Comparison of ENCODE assay signal across 13 cellular contexts in genomic region chr1:16324456-16324890, GRCh38. TPM values are rescaled to one million over a fixed set of nuclear protein-coding genes. Genes with fewer than 3 reads are reported as not detected.
DNase-seq lines count a peak whose midpoint lies in the region; ATAC-seq, FAIRE-seq and TF ChIP-seq lines count a peak whose summit lies in the region.
"Had no signal": no experiment of that assay in that cellular context is flagged by ENCODE, and none has a peak within 500 bp of the region (broad histone marks: within the 10 kb centered on the region; RNA-seq: fewer than 3 reads in every experiment).

No MANE protein-coding gene starts in this region.

- peak overlapping the region; percentile 56; the same call in 1 of the 2 replicates for H3K27ac Mint-ChIP-seq in HFFc6
- H3K27ac Mint-ChIP-seq: activated naive CD4-positive, alpha-beta T cell treated with anti-CD3 and anti-CD28 coated beads, Interleukin-2, amount 10 ng/mL, durations not matched to agents 7 days and 5 days had no signal

- H3K4me3 Mint-ChIP-seq in HFFc6: no peak overlapping the region
- H3K4me3 Mint-ChIP-seq: activated naive CD4-positive, alpha-beta T cell treated with anti-CD3 and anti-CD28 coated beads, Interleukin-2, amount 10 ng/mL, durations not matched to agents 7 days and 5 days had no signal

- BruUV-seq in GM12878 (replicated peaks; lab: Mats Ljungman, UMichigan): no TSS peak

- H3K27me3 Mint-ChIP-seq in HFFc6 (ENCODE audit: insufficient read depth): peaks cover 2% of the 10 kb centered on the region; the same call in 1 of the 2 replicates
- H3K27me3 Mint-ChIP-seq: activated naive CD4-positive, alpha-beta T cell treated with anti-CD3 and anti-CD28 coated beads, Interleukin-2, amount 10 ng/mL, durations not matched to agents 7 days and 5 days had no signal

- H3K4me1 ChIP-seq in GM12878 (ENCODE audit: control insufficient read depth, insufficient read depth, low read length): peaks cover 18% of the 10 kb centered on the region

- RAD21 ChIA-PET in GM12878 (lab: Charles Lee; ENCODE audit: unreplicated experiment): interaction anchor here (0.5 kb wide), 1 partner anchor 10 kb away, joined by 4 read pairs; no protein-coding TSS in a partner anchor

- TF ChIP-seq POLR2A in GM12878 (IDR thresholded peaks at IDR 0.05; ENCODE audit: low read depth, low read length): no peak

- peak; percentile 74 for DNase-seq in HFFc6
- DNase-seq in GM12878 (ENCODE audit: low read depth, low spot score): no peak
- DNase-seq in islet precursor cell: peak; percentile 79
- DNase-seq in activated effector memory CD4-positive, alpha-beta T cell treated with anti-CD3 and anti-CD28 coated beads, Interleukin-2, amount 50 U/mL, for 16 hours: no peak
- DNase-seq in activated naive CD4-positive, alpha-beta T cell treated with Interleukin-2 at 50 U/mL for 16 hours: no peak
- DNase-seq: activated naive CD4-positive, alpha-beta T cell treated with anti-CD3 and anti-CD28 coated beads, Interleukin-2, amount 10 ng/mL, durations not matched to agents 7 days and 5 days; COR-L47; Kasumi-1; stimulated activated CD4-positive, alpha-beta T cell treated with anti-CD3 and anti-CD28 coated beads, Interleukin-1b, Interleukin-23, amount 100 ng/mL, for 48 hours had no signal

- peaks cover 7% of the 10 kb centered on the region; the same call in 1 of the 2 replicates for H3K36me3 Mint-ChIP-seq in HFFc6 (ENCODE audit: low read depth)

- no peak overlapping the region for H3K4me2 ChIP-seq in GM12878 (ENCODE audit: control insufficient read depth, insufficient read depth)

- H3K9me3 ChIP-seq in GM12878 (replicated peaks; ENCODE audit: control insufficient read depth, insufficient read depth, low read length): no peaks in the 10 kb centered on the region; the same call in 2 of the 3 replicates

- ATAC-seq in GM12878 (no peak), GM19455 (IDR thresholded peaks at IDR 0.05; ENCODE audit: unreplicated experiment) (no peak), HG03354 (IDR thresholded peaks at IDR 0.05; ENCODE audit: poor library complexity, severe bottlenecking, unreplicated experiment) (no peak)

- no peak overlapping the region for H3K4me3 ChIP-seq in GM12878

- WGBS in GM12878 (ENCODE audit: insufficient coverage, insufficient replicate concordance, low lambda C conversion rate, missing lambda C conversion rate): 96% methylated on average over 6 of the region's 6 CpGs

- H3K4me1 Mint-ChIP-seq in HFFc6 (ENCODE audit: low read depth): peaks cover 28% of the 10 kb centered on the region

- no peaks in the 10 kb centered on the region for H3K9me3 Mint-ChIP-seq in HFFc6
- H3K9me3 Mint-ChIP-seq: activated naive CD4-positive, alpha-beta T cell treated with anti-CD3 and anti-CD28 coated beads, Interleukin-2, amount 10 ng/mL, durations not matched to agents 7 days and 5 days had no signal

- intact Hi-C loops in GM12878 (cut with micrococcal nuclease; ENCODE audit: unreplicated experiment): no loop called here

- H4K20me1 ChIP-seq in GM12878 (ENCODE audit: control insufficient read depth, insufficient read depth): no peaks in the 10 kb centered on the region

- no peak overlapping the region for H3K27ac ChIP-seq in GM12878 (ENCODE audit: control insufficient read depth, insufficient read depth)

- POLR2A ChIA-PET in GM12878 (lab: Charles Lee): interaction anchor here (0.6 to 1.4 kb wide), 2 partner anchors 16 to 28 kb away, joined by 4 to 7 read pairs; partner anchors contain the start of gene FBXO42

- H2AFZ ChIP-seq in GM12878 (ENCODE audit: control insufficient read depth, low read depth, low read length): no peak overlapping the region

- no peaks in the 10 kb centered on the region; a peak in 1 of 4 replicates for H3K36me3 ChIP-seq in GM12878 (ENCODE audit: control insufficient read depth in 2 of 2, insufficient read depth in 2 of 2, low read length in 1 of 2)

- H3K27me3 ChIP-seq in GM12878 (replicated peaks in 1 of 2; ENCODE audit: control insufficient read depth in 2 of 2, insufficient read depth in 2 of 2, low read length in 1 of 2): no peaks in the 10 kb centered on the region

- no peak overlapping the region for H3K9ac ChIP-seq in GM12878 (ENCODE audit: control insufficient read depth, insufficient read depth, low read length)

- in situ Hi-C loops in GM12878 (cut with MboI): no loop called here

- CTCF ChIA-PET in GM12878 (lab: Yijun Ruan, JAX): interaction anchor here (0.6 kb wide), 1 partner anchor 526 kb away, joined by 3 read pairs; no protein-coding TSS in a partner anchor

- peaks cover 10% of the 10 kb centered on the region for H3K79me2 ChIP-seq in GM12878 (ENCODE audit: control insufficient read depth, insufficient read depth, low read length)

- no peak for TF ChIP-seq RAD21 in GM12878 (IDR thresholded peaks at IDR 0.05; ENCODE audit: insufficient read depth, low read depth, low read length)

- SMC1A ChIA-PET in GM12878 (lab: Charles Lee; ENCODE audit: uncharacterized antibody, unreplicated experiment): interaction anchor here (1.3 kb wide), 1 partner anchor 11 kb away, joined by 3 read pairs; no protein-coding TSS in a partner anchor

- FAIRE-seq in A204.1 (lab: Jason Lieb, UNC): peak; percentile 73
- no peak for FAIRE-seq in GM12878 (lab: Jason Lieb, UNC)
- FAIRE-seq: islet of Langerhans had no signal

- TF ChIP-seq EP300 in GM12878 (IDR thresholded peaks at IDR 0.05; ENCODE audit: borderline replicate concordance in 1 of 2, control insufficient read depth in 1 of 2, low read depth in 2 of 2, low read length in 2 of 2): no peak

- TF ChIP-seq CTCF in HFFc6 (IDR thresholded peaks at IDR 0.05) (no peak), GM12878 (IDR thresholded peaks at IDR 0.05 in 2 of 3, conservative IDR thresholded peaks at IDR 0.05 in 1 of 3; ENCODE audit: control insufficient read depth in 2 of 3, extremely low read depth in 1 of 3, insufficient read depth in 1 of 3, low read depth in 3 of 3, low read length in 3 of 3) (no peak)

TF ChIP-seq in GM12878, 131 proteins besides CTCF, POLR2A, EP300 and RAD21 (continues in another document):
- TF ChIP-seq ATF2 (IDR thresholded peaks at IDR 0.05; ENCODE audit: low read length): no peak
- TF ChIP-seq ZNF24 (IDR thresholded peaks at IDR 0.05): no peak

RNA-seq across cellular contexts. Expression of gene FBXO42, which starts 27.8 kb away (rescaled TPM):
- 10 to 100 TPM; 11.5 to 15.2 (median 13.4) TPM for total RNA-seq in HFFc6 (2021; fragmentation: NEBNext Ultra II Directional; extraction: Animal tissue kit (Norgen Biotek cat#: 25700))
- total RNA-seq in GM12878 (2013; cell fraction: nucleolus; rRNA removed): 65.2 and 68.2 TPM in 2 replicates
- 11.6 and 13.2 TPM in 2 replicates for total RNA-seq in GM12878 (2014; rRNA removed)
- 9.9 and 10.5 TPM in 2 replicates for total RNA-seq in GM12878 (2014; rRNA removed; fragmentation: Illumina TruSeq; extraction: Trizol)
- 13.2 and 15.5 TPM in 2 replicates for total RNA-seq in GM12878 (2021)
- polyA plus RNA-seq in GM12878 (2011; ENCODE audit: low read depth): 7.5 TPM
- 16.1 and 23.8 TPM in 2 replicates for polyA plus RNA-seq in GM12878 (2011; rRNA removed)
- 24.7 and 31.1 TPM in 2 replicates for polyA plus RNA-seq in GM12878 (2011; cell fraction: cytosol; rRNA removed)
- 33.4 and 48.5 TPM in 2 replicates for polyA plus RNA-seq in GM12878 (2011; cell fraction: nucleus; rRNA removed)
- polyA plus RNA-seq in GM12878 (2012): 10.0 and 16.2 TPM in 2 replicates
- 10.2 and 15.0 TPM in 2 replicates for polyA plus RNA-seq in GM12878 (2014; fragmentation: Illumina TruSeq; extraction: Trizol)
- polyA plus RNA-seq in GM12878 (2014; fragmentation: Nextera tagmentation; extraction: Ambion mirVana): 1 to 10 TPM; 6.1 to 6.2 TPM
- polyA plus RNA-seq in GM12878 (2014; rRNA removed): 16.8 and 17.0 TPM in 2 replicates
- polyA plus RNA-seq in GM12878 (2016; fragmentation: Nextera tagmentation; extraction: Ambion mirVana): 10 to 100 TPM; 16.8 to 19.0 TPM
- 30.0 and 30.9 TPM in 2 replicates for polyA minus RNA-seq in GM12878 (2011; rRNA and poly(A)+ RNA removed)
- 6.1 and 9.3 TPM in 2 replicates for polyA minus RNA-seq in GM12878 (2011; cell fraction: cytosol; rRNA and poly(A)+ RNA removed)
- polyA minus RNA-seq in GM12878 (2011; cell fraction: nucleus; rRNA and poly(A)+ RNA removed): 12.5 and 17.8 TPM in 2 replicates

RNA-seq across cellular contexts. Expression of gene SZRD1, which starts 42.6 kb away (rescaled TPM):
- 100 to 1,000 TPM; 210 to 246 (median 229) TPM for total RNA-seq in HFFc6 (2021; fragmentation: NEBNext Ultra II Directional; extraction: Animal tissue kit (Norgen Biotek cat#: 25700))
- 30.7 and 31.8 TPM in 2 replicates for total RNA-seq in GM12878 (2013; cell fraction: nucleolus; rRNA removed)
- total RNA-seq in GM12878 (2014; rRNA removed): 110 and 114 TPM in 2 replicates
- 95.7 and 99.0 TPM in 2 replicates for total RNA-seq in GM12878 (2014; rRNA removed; fragmentation: Illumina TruSeq; extraction: Trizol)
- total RNA-seq in GM12878 (2021): 207 and 213 TPM in 2 replicates
- polyA plus RNA-seq in GM12878 (2011; ENCODE audit: low read depth): 69.2 TPM
- polyA plus RNA-seq in GM12878 (2011; rRNA removed): 93.8 and 132 TPM in 2 replicates
- 229 and 233 TPM in 2 replicates for polyA plus RNA-seq in GM12878 (2011; cell fraction: cytosol; rRNA removed)
- 92.8 and 95.5 TPM in 2 replicates for polyA plus RNA-seq in GM12878 (2011; cell fraction: nucleus; rRNA removed)
- 98.4 and 98.9 TPM in 2 replicates for polyA plus RNA-seq in GM12878 (2012)
- 77.8 and 158 TPM in 2 replicates for polyA plus RNA-seq in GM12878 (2014; fragmentation: Illumina TruSeq; extraction: Trizol)
- polyA plus RNA-seq in GM12878 (2014; fragmentation: Nextera tagmentation; extraction: Ambion mirVana): 10 to 100 TPM in 1 of 2 experiments, 1 to 10 TPM in 1; 5.6 to 14.7 TPM
- polyA plus RNA-seq in GM12878 (2014; rRNA removed): 157 and 182 TPM in 2 replicates
- 100 to 1,000 TPM; 106 to 113 TPM for polyA plus RNA-seq in GM12878 (2016; fragmentation: Nextera tagmentation; extraction: Ambion mirVana)
- 70.2 and 111 TPM in 2 replicates for polyA minus RNA-seq in GM12878 (2011; rRNA and poly(A)+ RNA removed)
- polyA minus RNA-seq in GM12878 (2011; cell fraction: cytosol; rRNA and poly(A)+ RNA removed): 55.7 and 58.5 TPM in 2 replicates
- polyA minus RNA-seq in GM12878 (2011; cell fraction: nucleus; rRNA and poly(A)+ RNA removed): 15.0 and 24.8 TPM in 2 replicates

Comparison
In these comparisons a context has a peak if more than half of its experiments do, and no peak if none do; other contexts are left out.
1. DNase-seq: peak in HFFc6 (single experiment) and islet precursor cell (single experiment); none in GM12878 (single experiment), activated effector memory CD4-positive, alpha-beta T cell treated with anti-CD3 and anti-CD28 coated beads, Interleukin-2, amount 50 U/mL, for 16 hours (single experiment) and activated naive CD4-positive, alpha-beta T cell treated with Interleukin-2 at 50 U/mL for 16 hours (single experiment).